In genomic region chr6:166949533-166950442, GRCh38 we compare ENCODE assay signal across 9 cellular contexts. TPM values are rescaled to one million over a fixed set of nuclear protein-coding genes. Genes with fewer than 3 reads are reported as not detected.
DNase-seq lines count a peak whose midpoint lies in the region; TF ChIP-seq lines count a peak whose summit lies in the region.
"Had no signal": no experiment of that assay in that cellular context is flagged by ENCODE, and none has a peak within 500 bp of the region (broad histone marks: within the 10 kb centered on the region; RNA-seq: fewer than 3 reads in every experiment).

No MANE protein-coding gene starts in this region.

- peak overlapping the region; percentile 84 for H3K27ac ChIP-seq in left ventricle myocardium inferior (replicated peaks)

- peak overlapping the region; percentile 44 for H3K9ac ChIP-seq in NT2/D1 (ENCODE audit: insufficient read length, low read depth)

- H3K4me1 ChIP-seq in NT2/D1 (ENCODE audit: insufficient read depth, insufficient read length) (peaks cover 4% of the 10 kb centered on the region), left ventricle myocardium inferior (peaks cover 7% of the 10 kb centered on the region)

- no peaks in the 10 kb centered on the region for H3K9me3 Mint-ChIP-seq in activated naive CD4-positive, alpha-beta T cell treated with anti-CD3 and anti-CD28 coated beads, Interleukin-2, amount 50 U/mL, for 24 hours
- H3K9me3 Mint-ChIP-seq in type B pancreatic cell (no peaks in the 10 kb centered on the region), nephron progenitor cell (peaks cover 4% of the 10 kb centered on the region)

- H3K36me3 ChIP-seq in NT2/D1 (ENCODE audit: insufficient read depth, insufficient read length, low read length) = peaks cover 3% of the 10 kb centered on the region
- H3K36me3 ChIP-seq in left ventricle myocardium inferior = peaks cover 16% of the 10 kb centered on the region

- H3K4me3 Mint-ChIP-seq in activated naive CD4-positive, alpha-beta T cell treated with anti-CD3 and anti-CD28 coated beads, Interleukin-2, amount 50 U/mL, for 24 hours = peak overlapping the region; percentile 88
- peak overlapping the region; percentile 74 for H3K4me3 Mint-ChIP-seq in type B pancreatic cell
- no peak overlapping the region for H3K4me3 Mint-ChIP-seq in nephron progenitor cell

- no peak for TF ChIP-seq CTCF in left ventricle myocardium inferior (IDR thresholded peaks at IDR 0.05; ENCODE audit: borderline replicate concordance)
- no peak for TF ChIP-seq CTCF in type B pancreatic cell (conservative IDR thresholded peaks at IDR 0.05)
- no peak for TF ChIP-seq CTCF in nephron progenitor cell (IDR thresholded peaks at IDR 0.05)

- peaks cover 60% of the 10 kb centered on the region for H3K4me1 Mint-ChIP-seq in activated naive CD4-positive, alpha-beta T cell treated with anti-CD3 and anti-CD28 coated beads, Interleukin-2, amount 50 U/mL, for 24 hours
- peaks cover 9% of the 10 kb centered on the region for H3K4me1 Mint-ChIP-seq in type B pancreatic cell (ENCODE audit: unreplicated experiment)
- H3K4me1 Mint-ChIP-seq in nephron progenitor cell = peaks cover 35% of the 10 kb centered on the region

- DNase-seq in activated naive CD4-positive, alpha-beta T cell (lab: John Stamatoyannopoulos, UW) = no peak
- peak; percentile 85 for DNase-seq in NT2/D1 (ENCODE audit: low read depth, low spot score)
- no peak for DNase-seq in left ventricle myocardium inferior
- DNase-seq in type B pancreatic cell (ENCODE audit: extremely low spot score, unreplicated experiment) = no peak
- no peak for DNase-seq in dedifferentiated amniotic fluid mesenchymal stem cell (ENCODE audit: extremely low spot score)
- DNase-seq in nephron progenitor cell = no peak
- DNase-seq in stimulated activated CD4-positive, alpha-beta T cell treated with anti-CD3 and anti-CD28 coated beads, Interleukin-4, amount 100 ng/mL, for 1 hour = no peak
- DNase-seq: T1000 had no signal

- H3K36me3 Mint-ChIP-seq in activated naive CD4-positive, alpha-beta T cell treated with anti-CD3 and anti-CD28 coated beads, Interleukin-2, amount 50 U/mL, for 24 hours = peaks cover 10% of the 10 kb centered on the region
- H3K36me3 Mint-ChIP-seq in type B pancreatic cell (peaks cover 13% of the 10 kb centered on the region), nephron progenitor cell (ENCODE audit: low read depth) (peaks cover 67% of the 10 kb centered on the region)

- H3K9me3 ChIP-seq in NT2/D1 (ENCODE audit: insufficient read depth, low read length) (peaks cover 19% of the 10 kb centered on the region; the same call in 1 of the 2 replicates), left ventricle myocardium inferior (replicated peaks) (no peaks in the 10 kb centered on the region)

- no peaks in the 10 kb centered on the region for H3K27me3 Mint-ChIP-seq in activated naive CD4-positive, alpha-beta T cell treated with anti-CD3 and anti-CD28 coated beads, Interleukin-2, amount 50 U/mL, for 24 hours
- H3K27me3 Mint-ChIP-seq in type B pancreatic cell (no peaks in the 10 kb centered on the region), nephron progenitor cell (ENCODE audit: low read depth, poor library complexity) (peaks cover 9% of the 10 kb centered on the region)

- H3K4me3 ChIP-seq in NT2/D1 (ENCODE audit: insufficient read length, low read depth) = no peak overlapping the region
- no peak overlapping the region for H3K4me3 ChIP-seq in left ventricle myocardium inferior

- H3K27ac Mint-ChIP-seq in activated naive CD4-positive, alpha-beta T cell treated with anti-CD3 and anti-CD28 coated beads, Interleukin-2, amount 50 U/mL, for 24 hours = peak overlapping the region; percentile 99
- peak overlapping the region; percentile 87 for H3K27ac Mint-ChIP-seq in type B pancreatic cell
- H3K27ac Mint-ChIP-seq in nephron progenitor cell = no peak overlapping the region

- intact Hi-C loops in left ventricle myocardium inferior (cut with micrococcal nuclease) = loop anchor here (5.0 kb wide), 1 partner anchor 162 kb away; no protein-coding TSS in a partner anchor

- no peaks in the 10 kb centered on the region for H3K27me3 ChIP-seq in NT2/D1 (ENCODE audit: insufficient read depth, insufficient read length)
- no peaks in the 10 kb centered on the region for H3K27me3 ChIP-seq in left ventricle myocardium inferior (ENCODE audit: low read depth)

RNA-seq across cellular contexts. Expression of gene RNASET2, which starts 6.6 kb away (rescaled TPM):
- 13.4 TPM for total RNA-seq in left ventricle myocardium inferior
- 32.3 and 45.5 TPM in 2 replicates for total RNA-seq in type B pancreatic cell (ENCODE audit: low replicate concordance)

RNA-seq across cellular contexts. Expression of gene CEP43, which starts 49.4 kb away (rescaled TPM):
- total RNA-seq in left ventricle myocardium inferior (12.3 TPM), type B pancreatic cell (ENCODE audit: low replicate concordance) (18.3 and 35.3 TPM in 2 replicates)
